Comparison of ENCODE assay signal across 29 cellular contexts in genomic region chr1:88813474-88813873, GRCh38.
"Had no signal": no experiment of that assay in that cellular context is flagged by ENCODE, and none has a peak within 500 bp of the region (broad histone marks: within the 10 kb centered on the region; RNA-seq: fewer than 3 reads in every experiment).

No MANE protein-coding gene starts in this region.

- DNase-seq: activated CD4-positive, alpha-beta memory T cell treated with anti-CD3 and anti-CD28 coated beads for 36 hours; activated CD4-positive, alpha-beta T cell treated with anti-CD3 and anti-CD28 coated beads for 36 hours; activated CD4-positive, alpha-beta T cell treated with anti-CD3 and anti-CD28 coated beads, Interleukin-2, amount 10 ng/mL, durations not matched to agents 24 days and 14 days; activated CD4-positive, CD25-positive, alpha-beta regulatory T cell; activated CD4-positive, CD25-positive, alpha-beta regulatory T cell treated with anti-CD3 and anti-CD28 coated beads, Interleukin-2, amount 50 U/mL, for 72 hours; activated CD8-positive, alpha-beta memory T cell treated with anti-CD3 and anti-CD28 coated beads, Interleukin-2, amount 50 U/mL, for 48 hours; activated CD8-positive, alpha-beta T cell treated with anti-CD3 and anti-CD28 coated beads, Interleukin-2, amount 10 ng/mL, durations not matched to agents 7 days and 5 days; activated gamma-delta T cell; activated naive CD4-positive, alpha-beta T cell; activated naive CD4-positive, alpha-beta T cell treated with anti-CD3 and anti-CD28 coated beads, Interleukin-2, amount 10 ng/mL, durations not matched to agents 7 days and 5 days; activated naive CD8-positive, alpha-beta T cell treated with anti-CD3 and anti-CD28 coated beads, Interleukin-2, amount 10 ng/mL, durations not matched to agents 7 days and 5 days; activated T-cell treated with anti-CD3 and anti-CD28 coated beads for 4 hours; activated T-cell treated with anti-CD3 and anti-CD28 coated beads, Interleukin-2, amount 50 U/mL, for 24 hours; activated T-cell treated with anti-CD3 and anti-CD28 coated beads, Interleukin-2, amount 50 U/mL, for 72 hours; central memory CD4-positive, alpha-beta T cell; cerebellar nuclear complex; dorsolateral prefrontal cortex; effector memory CD4-positive, alpha-beta T cell; endodermal cell; foreskin keratinocyte; heart right ventricle; T-helper 2 cell had no signal

- H3K4me3 ChIP-seq: ascending aorta, breast epithelium, cardiac muscle cell, coronary artery, dorsolateral prefrontal cortex, gastroesophageal sphincter, heart right ventricle had no signal

- H3K9me3 ChIP-seq: ascending aorta, breast epithelium, gastroesophageal sphincter, heart right ventricle had no signal

- ATAC-seq: activated CD4-positive, alpha-beta T cell treated with anti-CD3 and anti-CD28 coated beads for 36 hours; activated CD8-positive, alpha-beta T cell treated with anti-CD3 and anti-CD28 coated beads, Interleukin-2, amount 10 ng/mL, durations not matched to agents 7 days and 5 days; activated naive CD4-positive, alpha-beta T cell treated with anti-CD3 and anti-CD28 coated beads, Interleukin-2, amount 50 U/mL, for 72 hours; activated T-cell treated with anti-CD3 and anti-CD28 coated beads, Interleukin-2, amount 50 U/mL, for 72 hours; esophagus mucosa; foreskin keratinocyte; gastroesophageal sphincter; heart right ventricle had no signal

- H3K27ac ChIP-seq: ascending aorta, breast epithelium, cardiac muscle cell, coronary artery, dorsolateral prefrontal cortex, foreskin keratinocyte, gastroesophageal sphincter, heart right ventricle had no signal

- H3K36me3 ChIP-seq: breast epithelium had no signal

- H3K4me1 ChIP-seq: ascending aorta, breast epithelium, foreskin keratinocyte, gastroesophageal sphincter, heart right ventricle had no signal

- H3K27me3 ChIP-seq: ascending aorta, breast epithelium, cardiac muscle cell, dorsolateral prefrontal cortex, foreskin keratinocyte, gastroesophageal sphincter, heart right ventricle had no signal
